15 cellular contexts compared by ENCODE assay signal in the genomic region with DNA sequence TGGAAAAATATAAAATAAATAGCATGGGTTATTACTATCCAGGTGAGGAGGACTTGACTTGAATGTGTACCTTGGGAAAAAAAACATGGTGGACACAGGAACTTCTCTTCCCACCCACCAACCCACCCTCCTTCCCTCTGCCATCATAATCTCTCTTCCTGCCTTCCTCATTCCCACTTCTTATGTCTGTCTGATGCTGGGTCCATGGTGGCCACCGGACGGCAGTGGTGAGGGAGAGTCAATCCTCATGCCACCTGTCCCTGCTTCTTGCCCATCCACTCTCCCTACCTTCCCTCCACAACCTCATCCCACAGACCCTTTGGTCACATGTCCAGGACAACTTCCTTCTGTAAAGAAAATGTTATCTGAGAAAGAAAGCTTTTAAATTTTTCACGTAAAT.
DNase-seq lines count a peak whose midpoint lies in the region; ATAC-seq and TF ChIP-seq lines count a peak whose summit lies in the region.
"Had no signal": no experiment of that assay in that cellular context is flagged by ENCODE, and none has a peak within 500 bp of the region (broad histone marks: within the 10 kb centered on the region; RNA-seq: fewer than 3 reads in every experiment).

No MANE protein-coding gene starts in this region.

- no peak overlapping the region for H3K9ac ChIP-seq in Loucy (ENCODE audit: low read depth, low read length, poor library complexity, severe bottlenecking)

- H3K36me3 ChIP-seq in Loucy (ENCODE audit: insufficient read depth, low read length) = peaks cover 41% of the 10 kb centered on the region; the same call in 1 of the 2 replicates
- H3K36me3 ChIP-seq: uterus had no signal

- DNase-seq in activated naive CD4-positive, alpha-beta T cell treated with anti-CD3 and anti-CD28 coated beads, Interleukin-2, amount 10 ng/mL, durations not matched to agents 7 days and 5 days = no peak
- no peak for DNase-seq in activated naive CD4-positive, alpha-beta T cell (lab: John Stamatoyannopoulos, UW)
- no peak for DNase-seq in osteocyte (ENCODE audit: extremely low spot score, unreplicated experiment)
- DNase-seq: activated CD4-positive, CD25-positive, alpha-beta regulatory T cell treated with anti-CD3 and anti-CD28 coated beads, Interleukin-2, amount 50 U/mL, for 72 hours; activated effector memory CD4-positive, alpha-beta T cell treated with anti-CD3 and anti-CD28 coated beads, Interleukin-2, amount 50 U/mL, for 16 hours; heart left ventricle; NCI-H1105; NCI-H226; uterus had no signal

- peak overlapping the region; percentile 79 for H3K27ac ChIP-seq in temporal lobe (ENCODE audit: low read depth, low read length)
- H3K27ac ChIP-seq: uterus had no signal

- no peaks in the 10 kb centered on the region for H3K27me3 ChIP-seq in Loucy (ENCODE audit: insufficient read depth, low read length, poor library complexity, severe bottlenecking)
- H3K27me3 ChIP-seq: heart left ventricle, uterus had no signal

- TF ChIP-seq CTCF in Loucy (conservative IDR thresholded peaks at IDR 0.05; ENCODE audit: low read length) (0 out of 2 replicates have a peak, but pooled peaks have one; percentile 9), osteocyte (IDR thresholded peaks at IDR 0.05) (no peak)

- H3K9me3 ChIP-seq in Loucy (ENCODE audit: insufficient read depth, low read depth, low read length) = no peaks in the 10 kb centered on the region
- H3K9me3 ChIP-seq: heart left ventricle, uterus had no signal

- H3K9me2 ChIP-seq in Loucy (replicated peaks; ENCODE audit: low read depth, low read length) = no peaks in the 10 kb centered on the region

- CTCF ChIA-PET in activated naive CD4-positive, alpha-beta T cell treated with anti-CD3 and anti-CD28 coated beads, Interleukin-2, amount 10 ng/mL, durations not matched to agents 7 days and 5 days (lab: Charles Lee) = interaction anchor here (2.6 kb wide), 1 partner anchor 46 kb away, joined by 11 read pairs; no protein-coding TSS in a partner anchor

- H3K79me2 ChIP-seq in Loucy (ENCODE audit: insufficient read depth, low read length) = peaks cover 87% of the 10 kb centered on the region

- H3K27ac Mint-ChIP-seq in activated naive CD4-positive, alpha-beta T cell treated with anti-CD3 and anti-CD28 coated beads, Interleukin-2, amount 10 ng/mL, durations not matched to agents 7 days and 5 days = peak overlapping the region; percentile 93
- H3K27ac Mint-ChIP-seq in dendritic cell treated with granulocyte-macrophage colony-stimulating factor and Interleukin-4, amounts not matched to agents 40 ng/mL and 50 ng/mL, for 4 days = peak overlapping the region; percentile 79
- no peak overlapping the region for H3K27ac Mint-ChIP-seq in osteocyte (ENCODE audit: unreplicated experiment)

- intact Hi-C loops in dendritic cell treated with granulocyte-macrophage colony-stimulating factor and Interleukin-4, amounts not matched to agents 40 ng/mL and 50 ng/mL, for 4 days (cut with micrococcal nuclease) = loop anchor here (5.0 kb wide), 1 partner anchor 103 kb away; a partner anchor contains a TSS

- H3K36me3 Mint-ChIP-seq in activated naive CD4-positive, alpha-beta T cell treated with anti-CD3 and anti-CD28 coated beads, Interleukin-2, amount 10 ng/mL, durations not matched to agents 7 days and 5 days = peaks cover 64% of the 10 kb centered on the region
- peaks cover 58% of the 10 kb centered on the region for H3K36me3 Mint-ChIP-seq in dendritic cell treated with granulocyte-macrophage colony-stimulating factor and Interleukin-4, amounts not matched to agents 40 ng/mL and 50 ng/mL, for 4 days (ENCODE audit: low read depth)
- H3K36me3 Mint-ChIP-seq in osteocyte (ENCODE audit: unreplicated experiment) = peaks cover 35% of the 10 kb centered on the region

- H3F3A ChIP-seq in Loucy (ENCODE audit: low read depth) = no peaks in the 10 kb centered on the region; the same call in 1 of the 2 replicates

- H3K4me3 ChIP-seq in Loucy (ENCODE audit: low read length, poor library complexity, severe bottlenecking) = no peak overlapping the region
- H3K4me3 ChIP-seq: heart left ventricle, uterus had no signal

- H3K27me3 Mint-ChIP-seq in activated naive CD4-positive, alpha-beta T cell treated with anti-CD3 and anti-CD28 coated beads, Interleukin-2, amount 10 ng/mL, durations not matched to agents 7 days and 5 days = no peaks in the 10 kb centered on the region
- H3K27me3 Mint-ChIP-seq in dendritic cell treated with granulocyte-macrophage colony-stimulating factor and Interleukin-4, amounts not matched to agents 40 ng/mL and 50 ng/mL, for 4 days = no peaks in the 10 kb centered on the region
- no peaks in the 10 kb centered on the region for H3K27me3 Mint-ChIP-seq in osteocyte (ENCODE audit: unreplicated experiment)

- no peak overlapping the region for H2AFZ ChIP-seq in Loucy (ENCODE audit: low read length)

- ATAC-seq in HG03196 (IDR thresholded peaks at IDR 0.05; ENCODE audit: unreplicated experiment) (no peak), HG03571 (IDR thresholded peaks at IDR 0.05; ENCODE audit: unreplicated experiment) (no peak)
- ATAC-seq: heart left ventricle, SK-N-SH treated with all-trans-retinoic acid at 6 μM for 48 hours had no signal

- H3K4me3 Mint-ChIP-seq in activated naive CD4-positive, alpha-beta T cell treated with anti-CD3 and anti-CD28 coated beads, Interleukin-2, amount 10 ng/mL, durations not matched to agents 7 days and 5 days = no peak overlapping the region
- peak overlapping the region; percentile 35 for H3K4me3 Mint-ChIP-seq in dendritic cell treated with granulocyte-macrophage colony-stimulating factor and Interleukin-4, amounts not matched to agents 40 ng/mL and 50 ng/mL, for 4 days
- H3K4me3 Mint-ChIP-seq in osteocyte (ENCODE audit: unreplicated experiment) = no peak overlapping the region

- H3K4me2 ChIP-seq in Loucy (ENCODE audit: low read depth, low read length, poor library complexity, severe bottlenecking) = no peak overlapping the region

- H3K4me1 ChIP-seq in Loucy (ENCODE audit: insufficient read depth, low read length, poor library complexity, severe bottlenecking) = peaks cover 67% of the 10 kb centered on the region
- H3K4me1 ChIP-seq: uterus had no signal

- peaks cover 90% of the 10 kb centered on the region for H3K4me1 Mint-ChIP-seq in activated naive CD4-positive, alpha-beta T cell treated with anti-CD3 and anti-CD28 coated beads, Interleukin-2, amount 10 ng/mL, durations not matched to agents 7 days and 5 days
- H3K4me1 Mint-ChIP-seq in dendritic cell treated with granulocyte-macrophage colony-stimulating factor and Interleukin-4, amounts not matched to agents 40 ng/mL and 50 ng/mL, for 4 days (ENCODE audit: low read depth) = peaks cover 79% of the 10 kb centered on the region
- peaks cover 22% of the 10 kb centered on the region for H3K4me1 Mint-ChIP-seq in osteocyte (ENCODE audit: unreplicated experiment)

- peaks cover 42% of the 10 kb centered on the region for H4K20me1 ChIP-seq in Loucy (ENCODE audit: insufficient read depth, low read length, poor library complexity, severe bottlenecking)

- H3K9me3 Mint-ChIP-seq in activated naive CD4-positive, alpha-beta T cell treated with anti-CD3 and anti-CD28 coated beads, Interleukin-2, amount 10 ng/mL, durations not matched to agents 7 days and 5 days = no peaks in the 10 kb centered on the region
- no peaks in the 10 kb centered on the region for H3K9me3 Mint-ChIP-seq in dendritic cell treated with granulocyte-macrophage colony-stimulating factor and Interleukin-4, amounts not matched to agents 40 ng/mL and 50 ng/mL, for 4 days
- H3K9me3 Mint-ChIP-seq in osteocyte (ENCODE audit: unreplicated experiment) = no peaks in the 10 kb centered on the region
